16 cellular contexts compared by ENCODE assay signal in genomic region chr6:82183642-82184282, GRCh38.
DNase-seq lines count a peak whose midpoint lies in the region; ATAC-seq lines count a peak whose summit lies in the region.
"Had no signal": no experiment of that assay in that cellular context is flagged by ENCODE, and none has a peak within 500 bp of the region (broad histone marks: within the 10 kb centered on the region; RNA-seq: fewer than 3 reads in every experiment).

No MANE protein-coding gene starts in this region.

- H3K27me3 ChIP-seq in HAP-1 (ENCODE audit: low read depth) (no peaks in the 10 kb centered on the region), adipocyte (replicated peaks; ENCODE audit: control insufficient read depth, insufficient read depth, low read length) (no peaks in the 10 kb centered on the region)

- DNase-seq in NCI-H82 (lab: John Stamatoyannopoulos, UW) (peak; percentile 1), NCI-H82 treated with DMSO at 0.1 percent for 48 hours (lab: John Stamatoyannopoulos, UW; ENCODE audit: unreplicated experiment) (no peak), HAP-1 (ENCODE audit: low spot score in 2 of 2) (peak; percentile 17 to 63), adipocyte (ENCODE audit: low read depth) (peak; percentile 52), fibroblast of peridontal ligament (ENCODE audit: extremely low read depth) (peak; percentile 46), hippocampal formation (lab: John Stamatoyannopoulos, UW) (no peak)
- no peak for DNase-seq in stimulated activated naive CD4-positive, alpha-beta T cell treated with Interleukin-2 at 50 U/mL for 16 hours (lab: John Stamatoyannopoulos, UW)
- DNase-seq: C1 segment of cervical spinal cord, DMS 273 treated with DMSO at 0.1 percent for 48 hours, KBM-7, NCI-H1048, NCI-H146, NCI-H2227 treated with DMSO at 0.1 percent for 48 hours, NCI-H524 treated with DMSO at 0.1 percent for 48 hours, OCI-M1 had no signal

- no peak for ATAC-seq in HG02610 (IDR thresholded peaks at IDR 0.05; ENCODE audit: unreplicated experiment)

- peaks cover 13% of the 10 kb centered on the region for H3K36me3 ChIP-seq in HAP-1 (replicated peaks)
- peaks cover 92% of the 10 kb centered on the region for H3K36me3 ChIP-seq in adipocyte (ENCODE audit: control insufficient read depth, insufficient read depth, low read length, severe bottlenecking)

- in situ Hi-C loops in HAP-1 (cut with MboI; ENCODE audit: low sequenced_read_pairs) = no loop called here

- H3K4me3 ChIP-seq in HAP-1 = no peak overlapping the region
- H3K4me3 ChIP-seq in adipocyte (ENCODE audit: low read length) = no peak overlapping the region

- H3K4me1 ChIP-seq in HAP-1 (peaks cover 11% of the 10 kb centered on the region), adipocyte (ENCODE audit: control insufficient read depth, insufficient read depth, low read length) (peaks cover 53% of the 10 kb centered on the region)

- H3K9me3 ChIP-seq in HAP-1 = no peaks in the 10 kb centered on the region
- H3K9me3 ChIP-seq in adipocyte (ENCODE audit: control insufficient read depth, low read length) = no peaks in the 10 kb centered on the region

- H3K9ac ChIP-seq in adipocyte (ENCODE audit: low read length) = no peak overlapping the region

Comparison
In these comparisons a context has a peak if more than half of its experiments do, and no peak if none do; other contexts are left out.
1. DNase-seq: peak in NCI-H82 (single experiment), HAP-1 (2 of 2), adipocyte (single experiment) and fibroblast of peridontal ligament (single experiment); none in NCI-H82 treated with DMSO at 0.1 percent for 48 hours (single experiment), hippocampal formation (0 of 2) and stimulated activated naive CD4-positive, alpha-beta T cell treated with Interleukin-2 at 50 U/mL for 16 hours (single experiment).